ENCODE assay signal across 30 cellular contexts in genomic region chr2:97999536-97999935, GRCh38.
"Had no signal": no experiment of that assay in that cellular context is flagged by ENCODE, and none has a peak within 500 bp of the region (broad histone marks: within the 10 kb centered on the region; RNA-seq: fewer than 3 reads in every experiment).

No MANE protein-coding gene starts in this region.

- H3K27ac ChIP-seq: ascending aorta, SJCRH30, SK-N-MC, WERI-Rb-1 had no signal

- DNase-seq: activated CD4-positive, alpha-beta T cell treated with anti-CD3 and anti-CD28 coated beads for 1 hour; activated CD4-positive, alpha-beta T cell treated with anti-CD3 and anti-CD28 coated beads, Interleukin-2, amount 10 ng/mL, durations not matched to agents 7 days and 5 days; activated CD4-positive, alpha-beta T cell treated with anti-CD3 and anti-CD28 coated beads, Interleukin-2, amount 50 U/mL, for 48 hours; activated CD4-positive, CD25-positive, alpha-beta regulatory T cell; activated CD8-positive, alpha-beta T cell treated with anti-CD3 and anti-CD28 coated beads, Interleukin-2, amount 10 ng/mL, durations not matched to agents 7 days and 5 days; activated gamma-delta T cell; activated naive CD4-positive, alpha-beta T cell treated with Interleukin-2 at 50 U/mL for 16 hours; activated naive CD8-positive, alpha-beta T cell treated with anti-CD3 and anti-CD28 coated beads, Interleukin-2, amount 10 ng/mL, durations not matched to agents 7 days and 5 days; activated T-cell treated with anti-CD3 and anti-CD28 coated beads, Interleukin-2, amount 50 U/mL, for 24 hours; amygdala; caudate nucleus; cerebellar nuclear complex; NCI-H1105; NCI-H1417 treated with DMSO at 0.1 percent for 48 hours; NCI-H187 treated with DMSO at 0.1 percent for 48 hours; NCI-H2081; NCI-H2171; NCI-H446; NCI-H510A treated with DMSO at 0.1 percent for 48 hours; NCI-H526 treated with DMSO at 0.1 percent for 48 hours; NCI-H774; SHP77; T1000; WERI-Rb-1 had no signal

- H3K4me3 Mint-ChIP-seq: activated CD4-positive, alpha-beta T cell treated with anti-CD3 and anti-CD28 coated beads, Interleukin-2, amount 10 ng/mL, durations not matched to agents 7 days and 5 days; activated CD8-positive, alpha-beta T cell treated with anti-CD3 and anti-CD28 coated beads, Interleukin-2, amount 10 ng/mL, durations not matched to agents 7 days and 5 days; activated naive CD4-positive, alpha-beta T cell treated with anti-CD3 and anti-CD28 coated beads, Interleukin-2, amount 50 U/mL, for 24 hours; activated naive CD8-positive, alpha-beta T cell treated with anti-CD3 and anti-CD28 coated beads, Interleukin-2, amount 10 ng/mL, durations not matched to agents 7 days and 5 days; activated T-cell treated with anti-CD3 and anti-CD28 coated beads, Interleukin-2, amount 50 U/mL, for 24 hours had no signal

- H3K27me3 ChIP-seq: ascending aorta, SJCRH30 had no signal

- H3K4me1 ChIP-seq: ascending aorta had no signal

- H3K4me3 ChIP-seq: ascending aorta, SJCRH30, SK-N-MC had no signal

- H3K27me3 Mint-ChIP-seq: activated naive CD4-positive, alpha-beta T cell treated with anti-CD3 and anti-CD28 coated beads, Interleukin-2, amount 50 U/mL, for 24 hours; activated naive CD8-positive, alpha-beta T cell treated with anti-CD3 and anti-CD28 coated beads, Interleukin-2, amount 10 ng/mL, durations not matched to agents 7 days and 5 days; activated T-cell treated with anti-CD3 and anti-CD28 coated beads, Interleukin-2, amount 50 U/mL, for 24 hours had no signal

- H3K27ac Mint-ChIP-seq: activated CD4-positive, alpha-beta T cell treated with anti-CD3 and anti-CD28 coated beads, Interleukin-2, amount 10 ng/mL, durations not matched to agents 7 days and 5 days; activated CD8-positive, alpha-beta T cell treated with anti-CD3 and anti-CD28 coated beads, Interleukin-2, amount 10 ng/mL, durations not matched to agents 7 days and 5 days; activated naive CD4-positive, alpha-beta T cell treated with anti-CD3 and anti-CD28 coated beads, Interleukin-2, amount 50 U/mL, for 24 hours; activated naive CD8-positive, alpha-beta T cell treated with anti-CD3 and anti-CD28 coated beads, Interleukin-2, amount 10 ng/mL, durations not matched to agents 7 days and 5 days; activated T-cell treated with anti-CD3 and anti-CD28 coated beads, Interleukin-2, amount 50 U/mL, for 24 hours; activated T-helper 2 cell treated with anti-CD3 and anti-CD28 coated beads, Interferon-gamma antibody, Interleukin-2, Interleukin-4, amounts not matched to agents 10 μg/mL and 5 μg/mL and 100 μg/mL, durations not matched to agents 14 hours and 24 hours and 36 hours had no signal

- H3K36me3 Mint-ChIP-seq: activated naive CD4-positive, alpha-beta T cell treated with anti-CD3 and anti-CD28 coated beads, Interleukin-2, amount 50 U/mL, for 24 hours; activated naive CD8-positive, alpha-beta T cell treated with anti-CD3 and anti-CD28 coated beads, Interleukin-2, amount 10 ng/mL, durations not matched to agents 7 days and 5 days had no signal

- H3K9me3 ChIP-seq: ascending aorta, SJCRH30 had no signal

- H3K4me1 Mint-ChIP-seq: activated naive CD8-positive, alpha-beta T cell treated with anti-CD3 and anti-CD28 coated beads, Interleukin-2, amount 10 ng/mL, durations not matched to agents 7 days and 5 days had no signal

- ATAC-seq: activated CD8-positive, alpha-beta T cell treated with anti-CD3 and anti-CD28 coated beads, Interleukin-2, amount 10 ng/mL, durations not matched to agents 7 days and 5 days; Panc1 had no signal

- H3K36me3 ChIP-seq: ascending aorta, SJCRH30, WERI-Rb-1 had no signal

- H3K9me3 Mint-ChIP-seq: activated CD4-positive, alpha-beta T cell treated with anti-CD3 and anti-CD28 coated beads, Interleukin-2, amount 10 ng/mL, durations not matched to agents 7 days and 5 days; activated naive CD4-positive, alpha-beta T cell treated with anti-CD3 and anti-CD28 coated beads, Interleukin-2, amount 50 U/mL, for 24 hours; activated naive CD8-positive, alpha-beta T cell treated with anti-CD3 and anti-CD28 coated beads, Interleukin-2, amount 10 ng/mL, durations not matched to agents 7 days and 5 days; activated T-cell treated with anti-CD3 and anti-CD28 coated beads, Interleukin-2, amount 50 U/mL, for 24 hours; activated T-helper 2 cell treated with anti-CD3 and anti-CD28 coated beads, Interferon-gamma antibody, Interleukin-2, Interleukin-4, amounts not matched to agents 10 μg/mL and 5 μg/mL and 100 μg/mL, durations not matched to agents 14 hours and 24 hours and 36 hours had no signal
